ENCODE assay signal across 1 cellular context in genomic region chr2:263022-263738, GRCh38.
TF ChIP-seq lines count a peak whose summit lies in the region.

No MANE protein-coding gene starts in this region.

TF ChIP-seq in A549, 52 proteins besides CTCF, POLR2A, EP300 and RAD21 (continued from another document):
- TF ChIP-seq E2F6 (IDR thresholded peaks at IDR 0.05; ENCODE audit: borderline replicate concordance, low read depth) (no peak), PHF8 (IDR thresholded peaks at IDR 0.05; ENCODE audit: borderline replicate concordance, low read depth) (no peak), NFE2L2 (conservative IDR thresholded peaks at IDR 0.05; ENCODE audit: low read length) (no peak)
TF ChIP-seq in A549: peak in this region for 0.
